1 cellular context compared by ENCODE assay signal in genomic region chr16:68786685-68787418, GRCh38.
TF ChIP-seq lines count a peak whose summit lies in the region.

No MANE protein-coding gene starts in this region.

TF ChIP-seq in IMR-90, 13 proteins besides CTCF, POLR2A, EP300 and RAD21:
- TF ChIP-seq USF2 (IDR thresholded peaks at IDR 0.05; ENCODE audit: low read depth, low read length) = peak; percentile 57; the same call in 1 of the 2 replicates
- TF ChIP-seq ELK1 (IDR thresholded peaks at IDR 0.05; ENCODE audit: borderline replicate concordance, low read depth, low read length) = no peak
- TF ChIP-seq BHLHE40 (IDR thresholded peaks at IDR 0.05; ENCODE audit: low read depth, low read length) = no peak
